Comparison of ENCODE assay signal across 16 cellular contexts in genomic region chr9:118871531-118871930, GRCh38.
DNase-seq lines count a peak whose midpoint lies in the region; ATAC-seq and TF ChIP-seq lines count a peak whose summit lies in the region.
"Had no signal": no experiment of that assay in that cellular context is flagged by ENCODE, and none has a peak within 500 bp of the region (broad histone marks: within the 10 kb centered on the region; RNA-seq: fewer than 3 reads in every experiment).

No MANE protein-coding gene starts in this region.

- no peak for ATAC-seq in HG02759 (IDR thresholded peaks at IDR 0.05; ENCODE audit: unreplicated experiment)
- ATAC-seq: GM23338 had no signal

- H3K27ac Mint-ChIP-seq in nephron: peak overlapping the region in 2 of 3 experiments; percentile 32 to 37
- H3K27ac Mint-ChIP-seq: CD4-positive, alpha-beta memory T cell; GM23338; HFFc6 had no signal

- H3K4me3 Mint-ChIP-seq in nephron: no peak overlapping the region
- H3K4me3 Mint-ChIP-seq: CD4-positive, alpha-beta memory T cell; GM23338; HFFc6 had no signal

- H3K27ac ChIP-seq in SJCRH30: peak overlapping the region; percentile 78

- H3K4me1 Mint-ChIP-seq in nephron: no peaks in the 10 kb centered on the region
- H3K4me1 Mint-ChIP-seq: CD4-positive, alpha-beta memory T cell; GM23338 had no signal

- H3K4me1 ChIP-seq in SJCRH30: peaks cover 13% of the 10 kb centered on the region
- H3K4me1 ChIP-seq: HAP-1 had no signal

- no peaks in the 10 kb centered on the region for H3K36me3 ChIP-seq in SJCRH30
- H3K36me3 ChIP-seq: HAP-1 had no signal

- in situ Hi-C loops in G401 (cut with HindIII; ENCODE audit: low sequenced_read_pairs): no loop called here

- no peaks in the 10 kb centered on the region for H3K36me3 Mint-ChIP-seq in nephron (ENCODE audit: low read depth)
- H3K36me3 Mint-ChIP-seq: CD4-positive, alpha-beta memory T cell had no signal

- TF ChIP-seq CTCF in nephron (IDR thresholded peaks at IDR 0.05; ENCODE audit: unreplicated experiment in 3 of 3): no peak

- no peak overlapping the region for H3K4me3 ChIP-seq in SJCRH30
- H3K4me3 ChIP-seq: GM23338, HAP-1 had no signal

- H3K27me3 Mint-ChIP-seq in nephron (ENCODE audit: low read depth): no peaks in the 10 kb centered on the region
- H3K27me3 Mint-ChIP-seq: CD4-positive, alpha-beta memory T cell had no signal

- no peaks in the 10 kb centered on the region for H3K9me3 Mint-ChIP-seq in nephron
- H3K9me3 Mint-ChIP-seq: GM23338 had no signal

- H3K27me3 ChIP-seq in SJCRH30: no peaks in the 10 kb centered on the region

- H3K9me3 ChIP-seq in SJCRH30 (replicated peaks): no peaks in the 10 kb centered on the region
- H3K9me3 ChIP-seq: HAP-1 had no signal

- DNase-seq in LHCN-M2 (ENCODE audit: low read depth) (peak; percentile 6), SJCRH30 (peak; percentile 76 to 93), G401 (ENCODE audit: low spot score) (no peak), NCI-H1105 (lab: John Stamatoyannopoulos, UW) (no peak)
- DNase-seq: C1 segment of cervical spinal cord; Calu3; CD4-positive, alpha-beta memory T cell; COR-L47; DMS79; EL; GF-D8; HFFc6 had no signal

Comparison
In these comparisons a context has a peak if more than half of its experiments do, and no peak if none do; other contexts are left out.
1. DNase-seq: peak in LHCN-M2 (single experiment) and SJCRH30 (2 of 2); none in G401 (single experiment) and NCI-H1105 (single experiment).